ENCODE assay signal across 16 cellular contexts in genomic region chr2:23486676-23487075, GRCh38.
DNase-seq lines count a peak whose midpoint lies in the region; ATAC-seq and TF ChIP-seq lines count a peak whose summit lies in the region.
"Had no signal": no experiment of that assay in that cellular context is flagged by ENCODE, and none has a peak within 500 bp of the region (broad histone marks: within the 10 kb centered on the region; RNA-seq: fewer than 3 reads in every experiment).

No MANE protein-coding gene starts in this region.

- TF ChIP-seq POLR2A in gastrocnemius medialis (IDR thresholded peaks at IDR 0.05), result no peak

- no peak overlapping the region for H2BK5ac ChIP-seq in neuronal stem cell (ENCODE audit: low read length)

- in situ Hi-C loops in gastrocnemius medialis (cut with MboI; ENCODE audit: low sequenced_read_pairs in 4 of 4), result no loop called here

- H2BK12ac ChIP-seq in neuronal stem cell (ENCODE audit: low read length), result peak overlapping the region; percentile 30

- peaks cover under 1% of the 10 kb centered on the region for H3K4me1 ChIP-seq in RWPE2 (ENCODE audit: insufficient read depth, poor library complexity, severe bottlenecking)
- peaks cover 20 to 53% of the 10 kb centered on the region in 2 donors for H3K4me1 ChIP-seq in neuronal stem cell (ENCODE audit: control insufficient read depth in 2 of 2, insufficient read depth in 1 of 2, low read depth in 1 of 2, low read length in 2 of 2)
- H3K4me1 ChIP-seq in gastrocnemius medialis, result no peaks in the 10 kb centered on the region

- H4K8ac ChIP-seq in neuronal stem cell (ENCODE audit: low read depth, low read length), result no peak overlapping the region

- H2BK15ac ChIP-seq in neuronal stem cell (ENCODE audit: low read length), result no peak overlapping the region

- no peak overlapping the region for H3K4me2 ChIP-seq in neuronal stem cell (ENCODE audit: insufficient read depth, low read length, poor library complexity, severe bottlenecking)

- TF ChIP-seq CTCF in RWPE2 (IDR thresholded peaks at IDR 0.05; ENCODE audit: poor library complexity, severe bottlenecking) (no peak), gastrocnemius medialis (IDR thresholded peaks at IDR 0.05 in 4 of 5, conservative IDR thresholded peaks at IDR 0.05 in 1 of 5) (no peak)

- ATAC-seq in RWPE2 (ENCODE audit: low read depth) (no peak), gastrocnemius medialis (no peak), GM18858 (IDR thresholded peaks at IDR 0.05; ENCODE audit: unreplicated experiment) (no peak)

- H3K36me3 ChIP-seq in RWPE2 (ENCODE audit: low read depth) (no peaks in the 10 kb centered on the region), neuronal stem cell (replicated peaks in 1 of 2; ENCODE audit: control insufficient read depth in 2 of 2, insufficient read depth in 2 of 2, low read length in 2 of 2) (no peaks in the 10 kb centered on the region), gastrocnemius medialis (no peaks in the 10 kb centered on the region)
- H3K36me3 ChIP-seq: BLaER1 treated with 17β-estradiol and CSF1 and Interleukin-3, amounts not matched to agents 10 nM and 100 nM had no signal

- no peak overlapping the region for H4K91ac ChIP-seq in neuronal stem cell (ENCODE audit: low read depth, low read length, poor library complexity)

- H3K9me3 ChIP-seq in RWPE2 (ENCODE audit: severe bottlenecking) (no peaks in the 10 kb centered on the region), neuronal stem cell (replicated peaks in 1 of 2; ENCODE audit: control insufficient read depth in 2 of 2, insufficient read depth in 1 of 2, low read depth in 1 of 2, low read length in 2 of 2) (no peaks in the 10 kb centered on the region), gastrocnemius medialis (no peaks in the 10 kb centered on the region)
- H3K9me3 ChIP-seq: BLaER1 treated with 17β-estradiol and CSF1 and Interleukin-3, amounts not matched to agents 10 nM and 100 nM had no signal

- no peak overlapping the region for H2BK120ac ChIP-seq in neuronal stem cell (ENCODE audit: low read depth, low read length)

- H3K27ac ChIP-seq in RWPE2 (ENCODE audit: poor library complexity, severe bottlenecking), result no peak overlapping the region
- H3K27ac ChIP-seq in neuronal stem cell (replicated peaks; ENCODE audit: low read length), result no peak overlapping the region
- H3K27ac ChIP-seq in gastrocnemius medialis, result no peak overlapping the region
- H3K27ac ChIP-seq: BLaER1 treated with 17β-estradiol and CSF1 and Interleukin-3, amounts not matched to agents 10 nM and 100 nM; parathyroid adenoma; SK-N-MC had no signal

- H3K27me3 ChIP-seq in RWPE2 (ENCODE audit: insufficient read depth, poor library complexity, severe bottlenecking) (no peaks in the 10 kb centered on the region), neuronal stem cell (ENCODE audit: control insufficient read depth in 3 of 3, insufficient read depth in 3 of 3, low read depth in 1 of 3, low read length in 3 of 3) (no peaks in the 10 kb centered on the region), gastrocnemius medialis (no peaks in the 10 kb centered on the region)

- intact Hi-C loops in gastrocnemius medialis (cut with DNase I; ENCODE audit: low total_unique reads), result no loop called here

- DNase-seq in ELF-1 (ENCODE audit: low read depth, low spot score) (peak; percentile 35), RWPE2 (ENCODE audit: low spot score) (peak; percentile 45), fibroblast of peridontal ligament (ENCODE audit: extremely low read depth) (peak; percentile 53), neuronal stem cell (ENCODE audit: low spot score) (no peak), NCI-H526 (lab: John Stamatoyannopoulos, UW) (no peak), gastrocnemius medialis (no peak), NCI-H446 (lab: John Stamatoyannopoulos, UW) (no peak)
- DNase-seq: activated CD4-positive, alpha-beta T cell treated with anti-CD3 and anti-CD28 coated beads, Interleukin-2, amount 50 U/mL, for 48 hours; anterior cingulate cortex; dermis blood vessel endothelial cell; DND-41; NCI-H2107 had no signal

- no peaks in the 10 kb centered on the region for H3K79me1 ChIP-seq in neuronal stem cell (ENCODE audit: low read depth, low read length)

- no peak overlapping the region for H3K23ac ChIP-seq in neuronal stem cell (ENCODE audit: low read depth, low read length, poor library complexity)

- peak overlapping the region; percentile 36 for H2AK5ac ChIP-seq in neuronal stem cell (ENCODE audit: low read depth, low read length)

- no peak overlapping the region for H2AFZ ChIP-seq in neuronal stem cell (ENCODE audit: low read length)
- H2AFZ ChIP-seq: parathyroid adenoma had no signal

- H3K4ac ChIP-seq in neuronal stem cell (ENCODE audit: low read length), result no peak overlapping the region

- H3K14ac ChIP-seq in neuronal stem cell (ENCODE audit: low read length), result no peak overlapping the region

- no peak overlapping the region for H3K9ac ChIP-seq in neuronal stem cell (ENCODE audit: low read depth, low read length, poor library complexity)
- H3K9ac ChIP-seq: BLaER1 treated with 17β-estradiol and CSF1 and Interleukin-3, amounts not matched to agents 10 nM and 100 nM; parathyroid adenoma had no signal

- H3K18ac ChIP-seq in neuronal stem cell (ENCODE audit: low read length), result peak overlapping the region; percentile 21

- H3K4me3 ChIP-seq in RWPE2 (ENCODE audit: severe bottlenecking) (no peak overlapping the region), neuronal stem cell (ENCODE audit: low read length in 2 of 2) (no peak overlapping the region), gastrocnemius medialis (no peak overlapping the region)
- H3K4me3 ChIP-seq: BLaER1 treated with 17β-estradiol and CSF1 and Interleukin-3, amounts not matched to agents 10 nM and 100 nM; SK-N-MC had no signal

- WGBS in neuronal stem cell (ENCODE audit: extremely low coverage in 2 of 2, insufficient read length in 2 of 2, insufficient replicate concordance in 1 of 2), 2 donors, result no CpG with 5 or more reads among the region's 5 CpGs

Comparison
In these comparisons a context has a peak if more than half of its experiments do, and no peak if none do; other contexts are left out.
1. DNase-seq: peak in ELF-1 (single experiment), RWPE2 (single experiment) and fibroblast of peridontal ligament (single experiment); none in neuronal stem cell (single experiment), NCI-H526 (0 of 2), gastrocnemius medialis (0 of 2) and NCI-H446 (0 of 2).